Comparison of ENCODE assay signal across 8 cellular contexts in genomic region chr12:6538420-6539275, GRCh38. TPM values are rescaled to one million over a fixed set of nuclear protein-coding genes. Genes with fewer than 3 reads are reported as not detected.
DNase-seq lines count a peak whose midpoint lies in the region; ATAC-seq, FAIRE-seq and TF ChIP-seq lines count a peak whose summit lies in the region.

No MANE protein-coding gene starts in this region.

- no TSS peak for BruUV-seq in endothelial cell of umbilical vein (replicated peaks; lab: Mats Ljungman, UMichigan)

- CTCF ChIA-PET in endothelial cell of umbilical vein (lab: Charles Lee), result interaction anchor here (0.6 to 7.0 kb wide), 17 partner anchors 12 to 216 kb away, joined by 3 to 145 read pairs (median 6); partner anchors contain the start of genes IFFO1, LTBR, MRPL51 and NOP2

- H3K36me3 ChIP-seq in heart left ventricle (peaks cover 0 to 71% (median 57%) of the 10 kb centered on the region in 9 donors), RWPE2 (ENCODE audit: low read depth) (peaks cover 45% of the 10 kb centered on the region), endothelial cell of umbilical vein (ENCODE audit: control insufficient read depth in 2 of 2, extremely low read depth in 1 of 2, insufficient read depth in 2 of 2, low read length in 2 of 2) (peaks cover 16 to 28% of the 10 kb centered on the region in 2 experiments)

- peaks cover 3 to 71% (median 50%) of the 10 kb centered on the region in 12 donors for H3K4me1 ChIP-seq in heart left ventricle
- peaks cover 17% of the 10 kb centered on the region for H3K4me1 ChIP-seq in RWPE2 (ENCODE audit: insufficient read depth, poor library complexity, severe bottlenecking)
- H3K4me1 ChIP-seq in endothelial cell of umbilical vein (ENCODE audit: control insufficient read depth, extremely low read depth, insufficient read depth, low read length), result peaks cover 39% of the 10 kb centered on the region

- H3K4me3 ChIP-seq in heart left ventricle (no peak overlapping the region), RWPE2 (ENCODE audit: severe bottlenecking) (no peak overlapping the region), endothelial cell of umbilical vein (replicated peaks in 1 of 3; ENCODE audit: insufficient read depth in 1 of 3, low read depth in 1 of 3, low read length in 3 of 3) (no peak overlapping the region)

- POLR2A ChIA-PET in endothelial cell of umbilical vein (lab: Charles Lee), result interaction anchor here (1.3 to 1.5 kb wide), 3 partner anchors 11 to 68 kb away, joined by 3 to 6 read pairs (median 5); partner anchors contain the start of gene VAMP1

- intact Hi-C loops in heart left ventricle (cut with DNase I), result loop anchor here (5.0 to 10.0 kb wide), 6 partner anchors 66 to 204 kb away; partner anchors contain the start of gene VAMP1 (in 2 of the 10)
- intact Hi-C loops in Right ventricle myocardium superior (cut with DNase I), result loop anchor here (10.0 kb wide), 1 partner anchor 214 kb away; no protein-coding TSS in a partner anchor
- intact Hi-C loops in endothelial cell of umbilical vein (cut with micrococcal nuclease), result loop anchor here (1.0 kb wide), 1 partner anchor 115 kb away; no protein-coding TSS in a partner anchor

- TF ChIP-seq POLR2A in heart left ventricle (IDR thresholded peaks at IDR 0.05), result no peak
- peak; percentile 64 for TF ChIP-seq POLR2A in endothelial cell of umbilical vein (IDR thresholded peaks at IDR 0.05; ENCODE audit: low read depth, low read length)

- H3K27ac ChIP-seq in heart left ventricle (peak overlapping the region in 11 of 12 donors; percentile 4 to 98 (median 58)), RWPE2 (ENCODE audit: poor library complexity, severe bottlenecking) (peak overlapping the region; percentile 98), endothelial cell of umbilical vein (ENCODE audit: insufficient read depth, low read depth, low read length) (no peak overlapping the region)

- TF ChIP-seq CTCF in heart left ventricle (IDR thresholded peaks at IDR 0.05), result no peak
- TF ChIP-seq CTCF in RWPE2 (IDR thresholded peaks at IDR 0.05; ENCODE audit: poor library complexity, severe bottlenecking), result no peak
- no peak for TF ChIP-seq CTCF in endothelial cell of umbilical vein (IDR thresholded peaks at IDR 0.05; ENCODE audit: extremely low read depth in 1 of 2, insufficient read depth in 1 of 2, low read depth in 1 of 2, low read length in 2 of 2)

- H3K27me3 ChIP-seq in heart left ventricle (no peaks in the 10 kb centered on the region), RWPE2 (ENCODE audit: insufficient read depth, poor library complexity, severe bottlenecking) (no peaks in the 10 kb centered on the region), endothelial cell of umbilical vein (ENCODE audit: control insufficient read depth in 2 of 2, insufficient read depth in 2 of 2, low read length in 2 of 2) (no peaks in the 10 kb centered on the region)

- H3K9ac ChIP-seq in endothelial cell of umbilical vein (replicated peaks; ENCODE audit: extremely low read depth, insufficient read depth, low read length), result no peak overlapping the region

- dilution Hi-C loops in endothelial cell of umbilical vein (cut with MboI; ENCODE audit: extremely low pct_ligation_motif_present, low sequenced_read_pairs), result no loop called here

- WGBS in heart left ventricle, 4 donors, result 61 to 67% (median 61%) methylated on average over 22 to 23 of the region's 23 CpGs

- H4K20me1 ChIP-seq in endothelial cell of umbilical vein (replicated peaks; ENCODE audit: control insufficient read depth, extremely low read depth, insufficient read depth, low read length), result no peaks in the 10 kb centered on the region

- FAIRE-seq in endothelial cell of umbilical vein (lab: Jason Lieb, UNC), result peak; percentile 24

- H3K4me2 ChIP-seq in endothelial cell of umbilical vein (ENCODE audit: insufficient read depth, low read length), result no peak overlapping the region

- H2AFZ ChIP-seq in endothelial cell of umbilical vein (ENCODE audit: low read depth, low read length), result no peak overlapping the region

- no peak for ATAC-seq in heart left ventricle
- ATAC-seq in Right ventricle myocardium superior (ENCODE audit: poor library complexity), result no peak
- ATAC-seq in RWPE2 (ENCODE audit: low read depth), result peak; percentile 6
- no peak for ATAC-seq in HG03135 (IDR thresholded peaks at IDR 0.05; ENCODE audit: unreplicated experiment)
- ATAC-seq in HG02642 (IDR thresholded peaks at IDR 0.05; ENCODE audit: poor library complexity, unreplicated experiment), result no peak

- DNase-seq in heart left ventricle (no peak), Right ventricle myocardium superior (no peak), RWPE2 (ENCODE audit: low spot score) (no peak), endothelial cell of umbilical vein (ENCODE audit: low read depth, low spot score) (no peak), SKM-1 (lab: John Stamatoyannopoulos, UW; ENCODE audit: unreplicated experiment) (no peak)
- DNase-seq in stimulated activated CD4-positive, alpha-beta T cell treated with anti-CD3 and anti-CD28 coated beads, Interleukin-2, amount 100 ng/mL, for 48 hours, result peak; percentile 42 to 43

- H3K79me2 ChIP-seq in endothelial cell of umbilical vein (ENCODE audit: control insufficient read depth, insufficient read depth, low read length), result peaks cover 31% of the 10 kb centered on the region

- H3K9me1 ChIP-seq in endothelial cell of umbilical vein (replicated peaks; ENCODE audit: control insufficient read depth, extremely low read depth, insufficient read depth, low read length), result no peaks in the 10 kb centered on the region

- H3K9me3 ChIP-seq in heart left ventricle (no peaks in the 10 kb centered on the region), RWPE2 (ENCODE audit: severe bottlenecking) (no peaks in the 10 kb centered on the region), endothelial cell of umbilical vein (replicated peaks; ENCODE audit: control insufficient read depth, insufficient read depth, low read length) (no peaks in the 10 kb centered on the region)

RNA-seq across cellular contexts. Expression of gene GAPDH, which starts 4.3 kb away (rescaled TPM):
- total RNA-seq in heart left ventricle, result 1,000 to 10,000 TPM; 3,379 to 7,430 (median 4,887) TPM
- 1,000 to 10,000 TPM; 4,589 to 6,374 TPM for polyA plus RNA-seq in heart left ventricle
- total RNA-seq in Right ventricle myocardium superior, result 4,109 TPM
- total RNA-seq in endothelial cell of umbilical vein, result 4,245 and 4,648 TPM in 2 replicates
- 8,748 and 10,370 TPM in 2 replicates for polyA plus RNA-seq in endothelial cell of umbilical vein
- 9,573 and 9,900 TPM in 2 replicates for polyA plus RNA-seq in endothelial cell of umbilical vein (2011; cell fraction: cytosol; rRNA removed)
- polyA plus RNA-seq in endothelial cell of umbilical vein (2011; cell fraction: nucleus; rRNA removed), result 2,700 and 3,179 TPM in 2 replicates
- polyA plus RNA-seq in endothelial cell of umbilical vein (2012), result 5,034 and 5,687 TPM in 2 replicates
- 7,250 and 7,739 TPM in 2 replicates for polyA minus RNA-seq in endothelial cell of umbilical vein
- 5,221 TPM for polyA minus RNA-seq in endothelial cell of umbilical vein (2011; cell fraction: cytosol; rRNA and poly(A)+ RNA removed)
- polyA minus RNA-seq in endothelial cell of umbilical vein (2011; cell fraction: nucleus; rRNA and poly(A)+ RNA removed), result 818 and 923 TPM in 2 replicates

RNA-seq across cellular contexts. Expression of gene IFFO1, which starts 17.2 kb away (rescaled TPM):
- total RNA-seq in heart left ventricle (10 to 100 TPM; 13.2 to 27.5 (median 15.0) TPM), Right ventricle myocardium superior (14.1 TPM), endothelial cell of umbilical vein (26.4 and 27.7 TPM in 2 replicates)
- polyA plus RNA-seq in heart left ventricle (10 to 100 TPM; 10.3 to 15.4 TPM), endothelial cell of umbilical vein (41.0 and 41.2 TPM in 2 replicates)
- polyA plus RNA-seq in endothelial cell of umbilical vein (2011; cell fraction: cytosol; rRNA removed), result 15.9 and 21.0 TPM in 2 replicates
- polyA plus RNA-seq in endothelial cell of umbilical vein (2011; cell fraction: nucleus; rRNA removed), result 156 and 161 TPM in 2 replicates
- polyA plus RNA-seq in endothelial cell of umbilical vein (2012), result 18.3 and 26.1 TPM in 2 replicates
- polyA minus RNA-seq in endothelial cell of umbilical vein, result 19.2 and 20.3 TPM in 2 replicates
- polyA minus RNA-seq in endothelial cell of umbilical vein (2011; cell fraction: cytosol; rRNA and poly(A)+ RNA removed), result not detected
- 12.7 and 20.1 TPM in 2 replicates for polyA minus RNA-seq in endothelial cell of umbilical vein (2011; cell fraction: nucleus; rRNA and poly(A)+ RNA removed)

RNA-seq across cellular contexts. Expression of gene NOP2, which starts 29.4 kb away (rescaled TPM):
- total RNA-seq in heart left ventricle, result 10 to 100 TPM; 12.9 to 23.8 (median 16.5) TPM
- 10 to 100 TPM; 15.4 to 30.1 TPM for polyA plus RNA-seq in heart left ventricle
- 14.8 TPM for total RNA-seq in Right ventricle myocardium superior
- 58.5 and 63.6 TPM in 2 replicates for total RNA-seq in endothelial cell of umbilical vein
- 17.8 and 26.3 TPM in 2 replicates for polyA plus RNA-seq in endothelial cell of umbilical vein
- 28.3 and 30.1 TPM in 2 replicates for polyA plus RNA-seq in endothelial cell of umbilical vein (2011; cell fraction: cytosol; rRNA removed)
- polyA plus RNA-seq in endothelial cell of umbilical vein (2011; cell fraction: nucleus; rRNA removed), result 160 and 198 TPM in 2 replicates
- polyA plus RNA-seq in endothelial cell of umbilical vein (2012), result 44.4 and 58.0 TPM in 2 replicates
- 29.2 and 29.4 TPM in 2 replicates for polyA minus RNA-seq in endothelial cell of umbilical vein
- polyA minus RNA-seq in endothelial cell of umbilical vein (2011; cell fraction: cytosol; rRNA and poly(A)+ RNA removed), result 26.3 TPM
- 33.6 and 35.6 TPM in 2 replicates for polyA minus RNA-seq in endothelial cell of umbilical vein (2011; cell fraction: nucleus; rRNA and poly(A)+ RNA removed)

RNA-seq across cellular contexts. Expression of gene NCAPD2, which starts 44.7 kb away (rescaled TPM):
- total RNA-seq in heart left ventricle (10 to 100 TPM in 8 of 9 donors, 1 to 10 TPM in 1; 8.4 to 22.4 (median 11.3) TPM), Right ventricle myocardium superior (8.9 TPM), endothelial cell of umbilical vein (77.3 and 90.1 TPM in 2 replicates)
- polyA plus RNA-seq in heart left ventricle (1 to 10 TPM; 3.3 to 8.1 TPM), endothelial cell of umbilical vein (33.6 and 41.8 TPM in 2 replicates)
- 51.2 and 57.2 TPM in 2 replicates for polyA plus RNA-seq in endothelial cell of umbilical vein (2011; cell fraction: cytosol; rRNA removed)
- polyA plus RNA-seq in endothelial cell of umbilical vein (2011; cell fraction: nucleus; rRNA removed), result 57.7 and 61.4 TPM in 2 replicates
- 32.3 and 64.2 TPM in 2 replicates for polyA plus RNA-seq in endothelial cell of umbilical vein (2012)
- 96.4 and 101 TPM in 2 replicates for polyA minus RNA-seq in endothelial cell of umbilical vein
- polyA minus RNA-seq in endothelial cell of umbilical vein (2011; cell fraction: cytosol; rRNA and poly(A)+ RNA removed), result 117 TPM
- polyA minus RNA-seq in endothelial cell of umbilical vein (2011; cell fraction: nucleus; rRNA and poly(A)+ RNA removed), result 40.0 and 76.8 TPM in 2 replicates

RNA-seq across cellular contexts. Expression of gene MRPL51, which starts 45.6 kb away (rescaled TPM):
- total RNA-seq in heart left ventricle (100 to 1,000 TPM in 8 of 9 donors, 10 to 100 TPM in 1; 95.6 to 300 (median 228) TPM), Right ventricle myocardium superior (280 TPM), endothelial cell of umbilical vein (267 and 273 TPM in 2 replicates)
- polyA plus RNA-seq in heart left ventricle (100 to 1,000 TPM; 164 to 210 TPM), endothelial cell of umbilical vein (84.5 and 147 TPM in 2 replicates)
- 159 and 183 TPM in 2 replicates for polyA plus RNA-seq in endothelial cell of umbilical vein (2011; cell fraction: cytosol; rRNA removed)
- 54.5 and 64.9 TPM in 2 replicates for polyA plus RNA-seq in endothelial cell of umbilical vein (2011; cell fraction: nucleus; rRNA removed)
- polyA plus RNA-seq in endothelial cell of umbilical vein (2012), result 256 and 305 TPM in 2 replicates
- polyA minus RNA-seq in endothelial cell of umbilical vein, result 33.5 and 42.6 TPM in 2 replicates
- 41.8 TPM for polyA minus RNA-seq in endothelial cell of umbilical vein (2011; cell fraction: cytosol; rRNA and poly(A)+ RNA removed)
- polyA minus RNA-seq in endothelial cell of umbilical vein (2011; cell fraction: nucleus; rRNA and poly(A)+ RNA removed), result 9.0 and 11.2 TPM in 2 replicates

Comparison
In these comparisons a context has a peak if more than half of its experiments do, and no peak if none do; other contexts are left out.
1. DNase-seq: peak in stimulated activated CD4-positive, alpha-beta T cell treated with anti-CD3 and anti-CD28 coated beads, Interleukin-2, amount 100 ng/mL, for 48 hours (2 of 2); none in heart left ventricle (0 of 5), Right ventricle myocardium superior (single experiment), RWPE2 (single experiment), endothelial cell of umbilical vein (single experiment) and SKM-1 (single experiment).